In the genomic region with DNA sequence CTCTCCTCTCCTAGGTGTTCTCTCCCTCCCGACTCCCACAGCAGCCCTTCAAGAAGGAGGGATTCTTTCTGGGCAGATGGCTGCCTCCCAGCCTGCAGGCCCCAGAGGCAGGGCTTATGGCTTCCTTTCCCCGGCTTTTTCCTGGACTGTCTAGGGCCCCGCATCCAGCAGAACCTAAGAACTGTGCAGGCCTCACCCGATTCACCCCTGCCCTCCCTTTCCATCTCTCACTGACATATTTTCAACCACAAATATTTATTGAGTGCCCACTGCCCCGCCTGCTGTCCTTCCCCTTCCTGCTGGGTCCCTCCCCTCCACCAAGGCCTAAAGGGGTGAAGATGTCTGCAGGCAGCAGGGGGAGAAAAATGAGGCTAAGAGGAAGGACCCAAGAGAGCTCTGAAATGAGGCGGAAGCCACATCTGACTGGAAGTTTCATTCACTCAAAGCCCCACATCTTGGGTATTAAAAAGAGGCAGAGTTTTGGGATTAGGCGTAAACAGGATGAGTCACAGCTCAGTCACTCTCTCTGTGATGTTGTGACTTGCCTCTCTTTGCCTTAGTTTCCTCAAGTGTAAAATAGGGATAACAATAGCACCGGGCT, we compare ENCODE assay signal across 8 cellular contexts. TPM values are rescaled to one million over a fixed set of nuclear protein-coding genes. Genes with fewer than 3 reads are reported as not detected.
DNase-seq lines count a peak whose midpoint lies in the region; ATAC-seq lines count a peak whose summit lies in the region.

No MANE protein-coding gene starts in this region.

- peak overlapping the region; percentile 80 for H3K27ac Mint-ChIP-seq in activated naive CD4-positive, alpha-beta T cell treated with anti-CD3 and anti-CD28 coated beads for 36 hours

- no peaks in the 10 kb centered on the region for H3K4me1 ChIP-seq in aorta (ENCODE audit: control insufficient read depth in 1 of 2, insufficient read depth in 2 of 2, low read length in 2 of 2)

- no peaks in the 10 kb centered on the region for H3K36me3 ChIP-seq in aorta (ENCODE audit: control insufficient read depth in 1 of 2, insufficient read depth in 2 of 2, low read length in 1 of 2)

- H3K27me3 ChIP-seq in aorta (ENCODE audit: control insufficient read depth in 1 of 2, insufficient read depth in 2 of 2, low read length in 1 of 2), result no peaks in the 10 kb centered on the region

- peak; percentile 59 for DNase-seq in activated naive CD4-positive, alpha-beta T cell treated with anti-CD3 and anti-CD28 coated beads for 36 hours
- no peak for DNase-seq in activated naive CD4-positive, alpha-beta T cell treated with anti-CD3 and anti-CD28 coated beads, Interleukin-2, amount 50 U/mL, for 16 hours
- DNase-seq in NCI-H2171 (lab: John Stamatoyannopoulos, UW) (peak; percentile 91), amniotic epithelial cell (ENCODE audit: low read depth) (peak; percentile 94), left kidney (ENCODE audit: low read depth, low spot score) (peak; percentile 48), aorta (peak; percentile 61 to 74), cerebellum (ENCODE audit: low spot score) (no peak)

- WGBS in aorta, 2 donors, result 65 to 67% methylated on average over 8 of the region's 8 CpGs

- CTCF ChIA-PET in activated naive CD4-positive, alpha-beta T cell treated with anti-CD3 and anti-CD28 coated beads for 36 hours (lab: Charles Lee), result no interaction called here

- intact Hi-C loops in activated naive CD4-positive, alpha-beta T cell treated with anti-CD3 and anti-CD28 coated beads for 36 hours (cut with micrococcal nuclease), result no loop called here
- intact Hi-C loops in aorta (cut with DNase I), result no loop called here

- H3K4me3 Mint-ChIP-seq in activated naive CD4-positive, alpha-beta T cell treated with anti-CD3 and anti-CD28 coated beads for 36 hours, result no peak overlapping the region

- no peak overlapping the region for H3K27ac ChIP-seq in aorta (ENCODE audit: low read depth in 1 of 2, low read length in 2 of 2)

- no peak overlapping the region for H3K4me3 ChIP-seq in aorta (ENCODE audit: low read length in 2 of 2)

- no peaks in the 10 kb centered on the region for H3K9me3 Mint-ChIP-seq in activated naive CD4-positive, alpha-beta T cell treated with anti-CD3 and anti-CD28 coated beads for 36 hours

- H3K4me1 Mint-ChIP-seq in activated naive CD4-positive, alpha-beta T cell treated with anti-CD3 and anti-CD28 coated beads for 36 hours (ENCODE audit: low read depth), result peaks cover 47% of the 10 kb centered on the region

- no peaks in the 10 kb centered on the region for H3K9me3 ChIP-seq in aorta (ENCODE audit: control insufficient read depth, low read length)

- no peaks in the 10 kb centered on the region for H3K27me3 Mint-ChIP-seq in activated naive CD4-positive, alpha-beta T cell treated with anti-CD3 and anti-CD28 coated beads for 36 hours (ENCODE audit: low read depth)

- no peak for ATAC-seq in aorta (ENCODE audit: low FRiP score)
- no peak for ATAC-seq in GM21515 (IDR thresholded peaks at IDR 0.05; ENCODE audit: unreplicated experiment)

- H3K36me3 Mint-ChIP-seq in activated naive CD4-positive, alpha-beta T cell treated with anti-CD3 and anti-CD28 coated beads for 36 hours (ENCODE audit: low read depth), result no peaks in the 10 kb centered on the region

RNA-seq across cellular contexts. Expression of gene SCNN1A, which starts 2.9 kb away (rescaled TPM):
- under 1 TPM; 0.20 to 0.67 TPM for total RNA-seq in activated naive CD4-positive, alpha-beta T cell treated with anti-CD3 and anti-CD28 coated beads for 36 hours
- total RNA-seq in aorta (1 to 10 TPM; 1.5 to 2.4 TPM), cerebellum (not detected)
- polyA plus RNA-seq in aorta, result 1 to 10 TPM in 1 of 2 donors, under 1 TPM in 1; 0.61 to 1.5 TPM

RNA-seq across cellular contexts. Expression of gene LTBR, which starts 11.5 kb away (rescaled TPM):
- total RNA-seq in activated naive CD4-positive, alpha-beta T cell treated with anti-CD3 and anti-CD28 coated beads for 36 hours, result 1 to 10 TPM; 2.1 to 3.1 TPM
- total RNA-seq in aorta (100 to 1,000 TPM in 1 of 2 donors, 10 to 100 TPM in 1; 83.1 to 103 TPM), cerebellum (3.1 TPM)
- polyA plus RNA-seq in aorta, result 10 to 100 TPM; 20.5 to 87.8 TPM

RNA-seq across cellular contexts. Expression of gene TNFRSF1A, which starts 30.6 kb away (rescaled TPM):
- 10 to 100 TPM; 38.1 to 41.3 TPM for total RNA-seq in activated naive CD4-positive, alpha-beta T cell treated with anti-CD3 and anti-CD28 coated beads for 36 hours
- 100 to 1,000 TPM; 190 to 236 TPM for total RNA-seq in aorta
- 100 to 1,000 TPM in 1 of 2 donors, 10 to 100 TPM in 1; 36.9 to 112 TPM for polyA plus RNA-seq in aorta
- total RNA-seq in cerebellum, result 11.1 TPM

Comparison
In these comparisons a context has a peak if more than half of its experiments do, and no peak if none do; other contexts are left out.
1. DNase-seq: peak in activated naive CD4-positive, alpha-beta T cell treated with anti-CD3 and anti-CD28 coated beads for 36 hours (single experiment), NCI-H2171 (single experiment), amniotic epithelial cell (single experiment), left kidney (single experiment) and aorta (2 of 2); none in activated naive CD4-positive, alpha-beta T cell treated with anti-CD3 and anti-CD28 coated beads, Interleukin-2, amount 50 U/mL, for 16 hours (single experiment) and cerebellum (single experiment).
2. RNA of gene LTBR, which starts 11.5 kb away (total RNA-seq): 83.1 to 103 TPM in aorta; 2.1 to 3.1 TPM in activated naive CD4-positive, alpha-beta T cell treated with anti-CD3 and anti-CD28 coated beads for 36 hours and 3.1 TPM in cerebellum (single experiment); every median in the first group is over 10 times any median in the second.
3. RNA of gene TNFRSF1A, which starts 30.6 kb away (total RNA-seq): 190 to 236 TPM in aorta; 38.1 to 41.3 TPM in activated naive CD4-positive, alpha-beta T cell treated with anti-CD3 and anti-CD28 coated beads for 36 hours and 11.1 TPM in cerebellum (single experiment); every median in the first group is over 4 times any median in the second.